Comparison of ENCODE assay signal across 15 cellular contexts in the genomic region with DNA sequence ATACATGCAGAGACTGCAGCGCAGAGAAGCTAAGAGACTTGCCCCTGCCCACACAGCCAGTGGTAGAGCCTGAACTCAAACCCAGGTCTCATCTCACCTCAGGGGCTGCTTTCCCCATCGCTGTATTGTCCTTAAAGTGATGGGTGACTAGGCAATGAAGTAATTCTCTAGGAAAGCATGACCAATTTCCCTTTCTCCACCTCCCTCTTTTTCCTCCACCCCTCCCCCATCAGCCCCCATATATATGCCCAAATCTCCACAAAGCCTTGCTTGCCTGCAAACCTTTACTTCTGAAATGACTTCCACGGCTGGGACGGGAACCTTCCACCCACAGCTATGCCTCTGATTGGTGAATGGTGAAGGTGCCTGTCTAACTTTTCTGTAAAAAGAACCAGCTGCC. TPM values are rescaled to one million over a fixed set of nuclear protein-coding genes. Genes with fewer than 3 reads are reported as not detected.
DNase-seq lines count a peak whose midpoint lies in the region; ATAC-seq lines count a peak whose summit lies in the region.
"Had no signal": no experiment of that assay in that cellular context is flagged by ENCODE, and none has a peak within 500 bp of the region (broad histone marks: within the 10 kb centered on the region; RNA-seq: fewer than 3 reads in every experiment).

A gene with protein sequence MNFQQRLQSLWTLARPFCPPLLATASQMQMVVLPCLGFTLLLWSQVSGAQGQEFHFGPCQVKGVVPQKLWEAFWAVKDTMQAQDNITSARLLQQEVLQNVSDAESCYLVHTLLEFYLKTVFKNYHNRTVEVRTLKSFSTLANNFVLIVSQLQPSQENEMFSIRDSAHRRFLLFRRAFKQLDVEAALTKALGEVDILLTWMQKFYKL (plus strand): TSS at position 269 of the 400 bp plus-strand sequence. CDS start 390 bp downstream, outside the sequence.

- DNase-seq in activated CD4-positive, alpha-beta memory T cell treated with anti-CD3 and anti-CD28 coated beads for 36 hours: peak; percentile 87
- DNase-seq in activated CD4-positive, alpha-beta memory T cell treated with anti-CD3 and anti-CD28 coated beads, Interleukin-2, amount 10 ng/mL, durations not matched to agents 7 days and 5 days: no peak
- peak; percentile 76 to 84 for DNase-seq in activated CD4-positive, alpha-beta T cell treated with anti-CD3 and anti-CD28 coated beads, Interleukin-2, amount 50 U/mL, for 48 hours
- DNase-seq in immature natural killer cell: no peak
- DNase-seq in stimulated activated CD4-positive, alpha-beta T cell treated with anti-CD3 and anti-CD28 coated beads, TNF-alpha, amount 100 ng/mL, for 48 hours (ENCODE audit: low read depth in 3 of 3): peak; percentile 59 to 80 (median 79)
- no peak for DNase-seq in left cardiac atrium
- no peak for DNase-seq in NCI-H2227 treated with DMSO at 0.1 percent for 48 hours (lab: John Stamatoyannopoulos, UW)
- DNase-seq in OCI-M2 (lab: John Stamatoyannopoulos, UW; ENCODE audit: unreplicated experiment): no peak
- DNase-seq: activated gamma-delta T cell treated with Interleukin-2 at 50 U/mL for 16 hours, DMS79 treated with DMSO at 0.1 percent for 48 hours, KBM-7, NCI-H2081 treated with DMSO at 0.1 percent for 48 hours, psoas muscle had no signal

- ATAC-seq in left cardiac atrium: no peak

- H3K36me3 Mint-ChIP-seq in activated CD4-positive, alpha-beta memory T cell treated with anti-CD3 and anti-CD28 coated beads for 36 hours: peaks cover 9% of the 10 kb centered on the region
- no peaks in the 10 kb centered on the region for H3K36me3 Mint-ChIP-seq in activated CD4-positive, alpha-beta memory T cell treated with anti-CD3 and anti-CD28 coated beads, Interleukin-2, amount 10 ng/mL, durations not matched to agents 7 days and 5 days (ENCODE audit: low read depth)
- peaks cover 3 to 9% (median 4%) of the 10 kb centered on the region in 3 donors for H3K36me3 Mint-ChIP-seq in immature natural killer cell
- H3K36me3 Mint-ChIP-seq: mesothelial cell of epicardium had no signal

- H3K27me3 Mint-ChIP-seq in activated CD4-positive, alpha-beta memory T cell treated with anti-CD3 and anti-CD28 coated beads for 36 hours: peaks cover 2% of the 10 kb centered on the region
- H3K27me3 Mint-ChIP-seq in activated CD4-positive, alpha-beta memory T cell treated with anti-CD3 and anti-CD28 coated beads, Interleukin-2, amount 10 ng/mL, durations not matched to agents 7 days and 5 days: peaks cover 2% of the 10 kb centered on the region
- peaks cover 0 to 9% (median 0%) of the 10 kb centered on the region in 3 donors for H3K27me3 Mint-ChIP-seq in immature natural killer cell (ENCODE audit: low read depth in 3 of 3)

- intact Hi-C loops in activated CD4-positive, alpha-beta memory T cell treated with anti-CD3 and anti-CD28 coated beads for 36 hours (cut with micrococcal nuclease): loop anchor here (1.0 to 10.0 kb wide), 4 partner anchors 8 to 392 kb away; a partner anchor contains a TSS
- intact Hi-C loops in left cardiac atrium (cut with DNase I): no loop called here

- peak within 1 kb of the TSS; percentile 74 for H3K4me3 Mint-ChIP-seq in activated CD4-positive, alpha-beta memory T cell treated with anti-CD3 and anti-CD28 coated beads for 36 hours
- H3K4me3 Mint-ChIP-seq in activated CD4-positive, alpha-beta memory T cell treated with anti-CD3 and anti-CD28 coated beads, Interleukin-2, amount 10 ng/mL, durations not matched to agents 7 days and 5 days: no peak within 1 kb of the TSS
- H3K4me3 Mint-ChIP-seq in immature natural killer cell: no peak within 1 kb of the TSS
- H3K4me3 Mint-ChIP-seq: mesothelial cell of epicardium had no signal

- no peaks in the 10 kb centered on the region for H3K9me3 Mint-ChIP-seq in activated CD4-positive, alpha-beta memory T cell treated with anti-CD3 and anti-CD28 coated beads for 36 hours
- no peaks in the 10 kb centered on the region for H3K9me3 Mint-ChIP-seq in activated CD4-positive, alpha-beta memory T cell treated with anti-CD3 and anti-CD28 coated beads, Interleukin-2, amount 10 ng/mL, durations not matched to agents 7 days and 5 days
- no peaks in the 10 kb centered on the region for H3K9me3 Mint-ChIP-seq in immature natural killer cell
- H3K9me3 Mint-ChIP-seq: mesothelial cell of epicardium had no signal

- CTCF ChIA-PET in activated CD4-positive, alpha-beta memory T cell treated with anti-CD3 and anti-CD28 coated beads for 36 hours (lab: Charles Lee): interaction anchor here (0.7 to 7.5 kb wide), 11 partner anchors 8 to 170 kb away, joined by 3 to 46 read pairs (median 6); no protein-coding TSS in a partner anchor
- CTCF ChIA-PET in activated CD4-positive, alpha-beta memory T cell treated with anti-CD3 and anti-CD28 coated beads, Interleukin-2, amount 10 ng/mL, durations not matched to agents 7 days and 5 days (lab: Charles Lee): no interaction called here

- POLR2A ChIA-PET in activated CD4-positive, alpha-beta memory T cell treated with anti-CD3 and anti-CD28 coated beads for 36 hours (lab: Charles Lee): interaction anchor here (0.7 to 2.1 kb wide), 6 partner anchors 8 to 21 kb away, joined by 3 to 15 read pairs (median 3); no protein-coding TSS in a partner anchor
- POLR2A ChIA-PET in activated CD4-positive, alpha-beta memory T cell treated with anti-CD3 and anti-CD28 coated beads, Interleukin-2, amount 10 ng/mL, durations not matched to agents 7 days and 5 days (lab: Charles Lee): no interaction called here

- H3K4me1 Mint-ChIP-seq in activated CD4-positive, alpha-beta memory T cell treated with anti-CD3 and anti-CD28 coated beads for 36 hours (ENCODE audit: low read depth): peaks cover 72% of the 10 kb centered on the region
- peaks cover 13% of the 10 kb centered on the region for H3K4me1 Mint-ChIP-seq in activated CD4-positive, alpha-beta memory T cell treated with anti-CD3 and anti-CD28 coated beads, Interleukin-2, amount 10 ng/mL, durations not matched to agents 7 days and 5 days
- H3K4me1 Mint-ChIP-seq in immature natural killer cell: peaks cover 3 to 15% of the 10 kb centered on the region in 2 donors

- peak within 1 kb of the TSS; percentile 88 for H3K27ac Mint-ChIP-seq in activated CD4-positive, alpha-beta memory T cell treated with anti-CD3 and anti-CD28 coated beads for 36 hours
- H3K27ac Mint-ChIP-seq in activated CD4-positive, alpha-beta memory T cell treated with anti-CD3 and anti-CD28 coated beads, Interleukin-2, amount 10 ng/mL, durations not matched to agents 7 days and 5 days: no peak within 1 kb of the TSS
- no peak within 1 kb of the TSS for H3K27ac Mint-ChIP-seq in immature natural killer cell
- H3K27ac Mint-ChIP-seq: mesothelial cell of epicardium had no signal

RNA-seq across cellular contexts. Expression of the gene that starts here (rescaled TPM):
- 10 to 100 TPM in 1 of 2 experiments, 1 to 10 TPM in 1; 9.8 to 10.0 TPM for total RNA-seq in activated CD4-positive, alpha-beta memory T cell treated with anti-CD3 and anti-CD28 coated beads for 36 hours
- total RNA-seq in activated CD4-positive, alpha-beta memory T cell treated with anti-CD3 and anti-CD28 coated beads, Interleukin-2, amount 10 ng/mL, durations not matched to agents 7 days and 5 days: not detected
- polyA plus RNA-seq in immature natural killer cell: 10 to 100 TPM in 2 of 3 donors, 1 to 10 TPM in 1; 9.3 to 21.5 (median 13.3) TPM
- total RNA-seq in left cardiac atrium: not detected
- total RNA-seq: mesothelial cell of epicardium, OCI-LY7 had no signal

Comparison
In these comparisons a context has a peak if more than half of its experiments do, and no peak if none do; other contexts are left out.
1. RNA of the gene that starts here (total RNA-seq): 9.8 to 10.0 TPM in activated CD4-positive, alpha-beta memory T cell treated with anti-CD3 and anti-CD28 coated beads for 36 hours; not detected in activated CD4-positive, alpha-beta memory T cell treated with anti-CD3 and anti-CD28 coated beads, Interleukin-2, amount 10 ng/mL, durations not matched to agents 7 days and 5 days and not detected in left cardiac atrium; every median in the first group is over 10 times any median in the second.
2. DNase-seq: peak in activated CD4-positive, alpha-beta memory T cell treated with anti-CD3 and anti-CD28 coated beads for 36 hours (single experiment), activated CD4-positive, alpha-beta T cell treated with anti-CD3 and anti-CD28 coated beads, Interleukin-2, amount 50 U/mL, for 48 hours (2 of 2) and stimulated activated CD4-positive, alpha-beta T cell treated with anti-CD3 and anti-CD28 coated beads, TNF-alpha, amount 100 ng/mL, for 48 hours (3 of 3); none in activated CD4-positive, alpha-beta memory T cell treated with anti-CD3 and anti-CD28 coated beads, Interleukin-2, amount 10 ng/mL, durations not matched to agents 7 days and 5 days (single experiment), immature natural killer cell (0 of 3), left cardiac atrium (single experiment), NCI-H2227 treated with DMSO at 0.1 percent for 48 hours (single experiment) and OCI-M2 (single experiment).